ENCODE assay signal across 21 cellular contexts in genomic region chr13:23856008-23856750, GRCh38.
A peak's percentile ranks its signal among the peaks of the same experiment; 100 is the strongest.
DNase-seq lines count a peak whose midpoint lies in the region; FAIRE-seq lines count a peak whose summit lies in the region.
"Had no signal": no experiment of that assay in that cellular context is flagged by ENCODE, and none has a peak within 500 bp of the region (broad histone marks: within the 10 kb centered on the region; RNA-seq: fewer than 3 reads in every experiment).

No MANE protein-coding gene starts in this region.

- DNase-seq in NCI-H524 (lab: John Stamatoyannopoulos, UW) (peak; percentile 22 to 83), NCI-H524 treated with DMSO at 0.1 percent for 48 hours (lab: John Stamatoyannopoulos, UW) (no peak), astrocyte of the hippocampus (ENCODE audit: low read depth, low spot score) (peak; percentile 49), iPS-NIHi11 (ENCODE audit: low spot score) (peak; percentile 26), NCI-H2171 (lab: John Stamatoyannopoulos, UW) (no peak), NCI-H1417 (lab: John Stamatoyannopoulos, UW) (no peak), NCI-H1436 treated with DMSO at 0.1 percent for 48 hours (lab: John Stamatoyannopoulos, UW) (no peak), urothelium cell line (ENCODE audit: low spot score) (no peak)
- DNase-seq: activated CD4-positive, alpha-beta memory T cell treated with anti-CD3 and anti-CD28 coated beads for 36 hours; activated CD4-positive, CD25-positive, alpha-beta regulatory T cell; activated gamma-delta T cell; adrenal gland; dermis blood vessel endothelial cell; left ventricle myocardium superior; mucosa of descending colon; NCI-H1105; NCI-H2081 treated with DMSO at 0.1 percent for 48 hours; NCI-H510A treated with DMSO at 0.1 percent for 48 hours; psoas muscle; stimulated activated CD4-positive, alpha-beta T cell treated with anti-CD3 and anti-CD28 coated beads, Interleukin-1b, Interleukin-23, amount 100 ng/mL, for 48 hours had no signal

- no peak for FAIRE-seq in urothelium cell line (lab: Jason Lieb, UNC)
- FAIRE-seq: bronchial epithelial cell had no signal

Comparison
In these comparisons a context has a peak if more than half of its experiments do, and no peak if none do; other contexts are left out.
1. DNase-seq: peak in NCI-H524 (2 of 2), astrocyte of the hippocampus (single experiment) and iPS-NIHi11 (single experiment); none in NCI-H524 treated with DMSO at 0.1 percent for 48 hours (single experiment), NCI-H2171 (single experiment), NCI-H1417 (0 of 3), NCI-H1436 treated with DMSO at 0.1 percent for 48 hours (single experiment) and urothelium cell line (single experiment).